Comparison of ENCODE assay signal across 9 cellular contexts in the genomic region with DNA sequence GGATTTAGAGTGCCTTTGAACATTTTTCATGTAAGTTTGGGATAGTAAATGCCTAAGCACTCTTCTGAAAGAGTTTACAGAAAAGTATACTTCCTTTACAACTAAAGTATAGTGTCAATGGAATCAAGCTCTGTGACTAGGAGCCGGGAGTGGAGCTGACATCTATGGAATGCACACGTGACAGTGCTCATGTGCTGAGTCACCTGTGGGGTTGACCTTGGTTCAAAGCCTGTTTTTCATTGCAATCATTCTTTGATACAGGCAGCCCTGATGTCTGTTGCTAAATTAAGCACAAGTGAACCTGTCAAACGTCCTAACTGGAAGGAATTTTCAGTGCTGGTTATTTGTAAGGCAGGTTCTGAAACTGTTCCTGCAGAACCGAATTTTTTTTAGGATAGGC.
DNase-seq lines count a peak whose midpoint lies in the region; ATAC-seq and TF ChIP-seq lines count a peak whose summit lies in the region.
"Had no signal": no experiment of that assay in that cellular context is flagged by ENCODE, and none has a peak within 500 bp of the region (broad histone marks: within the 10 kb centered on the region; RNA-seq: fewer than 3 reads in every experiment).

No MANE protein-coding gene starts in this region.

- no peaks in the 10 kb centered on the region for H3K36me3 ChIP-seq in HCT116 (ENCODE audit: control insufficient read depth in 1 of 2, insufficient read depth in 2 of 2, low read length in 2 of 2)
- no peaks in the 10 kb centered on the region for H3K36me3 ChIP-seq in skeletal muscle satellite cell (ENCODE audit: insufficient read depth, low read length)

- H3K27ac ChIP-seq in HCT116 (ENCODE audit: low read depth, low read length), result peak overlapping the region; percentile 55; the same call in 1 of the 2 replicates
- no peak overlapping the region for H3K27ac ChIP-seq in right cardiac atrium (ENCODE audit: low read length)

- WGBS in right cardiac atrium, result 19% methylated on average over 4 of the region's 4 CpGs

- BruUV-seq in HCT116 (replicated peaks; lab: Mats Ljungman, UMichigan), result no TSS peak

- no peaks in the 10 kb centered on the region for H3K79me2 ChIP-seq in HCT116 (ENCODE audit: insufficient read depth, low read length)

- peak overlapping the region; percentile 57 for H2AFZ ChIP-seq in HCT116 (ENCODE audit: low read depth, low read length, poor library complexity, severe bottlenecking)

- H4K20me1 ChIP-seq in HCT116 (ENCODE audit: insufficient read depth), result no peaks in the 10 kb centered on the region

- POLR2A ChIA-PET in HCT116 (lab: Charles Lee), result no interaction called here

- peaks cover 22 to 27% of the 10 kb centered on the region in 2 experiments for H3K4me1 ChIP-seq in HCT116 (ENCODE audit: control insufficient read depth in 1 of 2, insufficient read depth in 2 of 2, low read length in 2 of 2)
- H3K4me1 ChIP-seq in right cardiac atrium (ENCODE audit: control insufficient read depth, insufficient read depth, low read length), result no peaks in the 10 kb centered on the region
- H3K4me1 ChIP-seq in skeletal muscle satellite cell (ENCODE audit: control insufficient read depth, insufficient read depth, low read length), result peaks cover 16% of the 10 kb centered on the region

- TF ChIP-seq CTCF in HCT116 (IDR thresholded peaks at IDR 0.05 in 2 of 3, conservative IDR thresholded peaks at IDR 0.05 in 1 of 3; ENCODE audit: borderline replicate concordance in 1 of 3, insufficient read depth in 1 of 3, low read depth in 2 of 3, low read length in 2 of 3), result no peak

- H3K9me3 ChIP-seq in HCT116 (ENCODE audit: control insufficient read depth in 1 of 2, insufficient read depth in 1 of 2, low read depth in 1 of 2, low read length in 2 of 2), result peaks cover 0 to 10% of the 10 kb centered on the region in 2 experiments; a peak in 3 of 4 replicates
- H3K9me3 ChIP-seq in right cardiac atrium (ENCODE audit: control insufficient read depth, low read length), result peaks cover 6% of the 10 kb centered on the region
- peaks cover 3% of the 10 kb centered on the region for H3K9me3 ChIP-seq in skeletal muscle satellite cell (replicated peaks; ENCODE audit: low read length)

- no peaks in the 10 kb centered on the region for H3K9me2 ChIP-seq in HCT116 (ENCODE audit: insufficient read depth)

- TF ChIP-seq POLR2A in HCT116 (IDR thresholded peaks at IDR 0.05; ENCODE audit: borderline replicate concordance, extremely low read depth, insufficient read depth, insufficient read length), result no peak

- H3K4me2 ChIP-seq in HCT116 (ENCODE audit: low read length), result peak overlapping the region; percentile 63
- H3K4me2 ChIP-seq in skeletal muscle satellite cell (ENCODE audit: low read length), result peak overlapping the region; percentile 5

- ATAC-seq in HCT116 (peak; percentile 87), right cardiac atrium (peak; percentile 84 to 90), GM19351 (IDR thresholded peaks at IDR 0.05; ENCODE audit: unreplicated experiment) (no peak)

- intact Hi-C loops in HCT116 (cut with micrococcal nuclease), result no loop called here
- intact Hi-C loops in right cardiac atrium (cut with DNase I), result no loop called here

- RAD21 ChIA-PET in HCT116 (lab: Charles Lee; ENCODE audit: low non-redundant PET in 1 of 2, low total read pairs in 2 of 2, uncharacterized antibody in 2 of 2, unreplicated experiment in 2 of 2), result no interaction called here

- CTCF ChIA-PET in HCT116 (lab: Charles Lee), result interaction anchor here (0.8 kb wide), 1 partner anchor 25 kb away, joined by 3 read pairs; no protein-coding TSS in a partner anchor

- TF ChIP-seq RAD21 in HCT116 (IDR thresholded peaks at IDR 0.05; ENCODE audit: low read depth), result no peak

- peak overlapping the region in 1 of 2 experiments; percentile 12; a peak in 2 of 4 replicates for H3K4me3 ChIP-seq in HCT116 (replicated peaks in 1 of 2; ENCODE audit: low read depth in 1 of 2, low read length in 2 of 2)
- no peak overlapping the region for H3K4me3 ChIP-seq in right cardiac atrium (ENCODE audit: low read length)
- H3K4me3 ChIP-seq in skeletal muscle satellite cell (ENCODE audit: low read length), result no peak overlapping the region

- DNase-seq in HCT116 (ENCODE audit: low read depth, low spot score) (peak; percentile 52), astrocyte of the hippocampus (ENCODE audit: low read depth, low spot score) (peak; percentile 88), right cardiac atrium (peak in 1 of 3 donors; percentile 53), NCI-H2171 (lab: John Stamatoyannopoulos, UW) (no peak)
- no peak for DNase-seq in activated CD8-positive, alpha-beta memory T cell treated with anti-CD3 and anti-CD28 coated beads, Interleukin-2, amount 50 U/mL, for 4 hours
- DNase-seq in activated effector memory CD4-positive, alpha-beta T cell treated with Interleukin-2 at 50 U/mL for 16 hours, result no peak
- DNase-seq: NCI-H1417 had no signal

- H3K9ac ChIP-seq in HCT116 (ENCODE audit: low read length) (no peak overlapping the region), skeletal muscle satellite cell (ENCODE audit: low read depth, low read length) (no peak overlapping the region)

- H3K27me3 ChIP-seq in HCT116 (ENCODE audit: insufficient read depth, low read length) (no peaks in the 10 kb centered on the region), right cardiac atrium (ENCODE audit: control insufficient read depth, insufficient read depth) (no peaks in the 10 kb centered on the region), skeletal muscle satellite cell (ENCODE audit: control insufficient read depth, insufficient read depth, low read length) (no peaks in the 10 kb centered on the region)

TF ChIP-seq in HCT116, 20 proteins besides CTCF, POLR2A, EP300 and RAD21 (continues in another document):
- peak; percentile 57; the same call in 1 of the 2 replicates for TF ChIP-seq CBX3 (IDR thresholded peaks at IDR 0.05; ENCODE audit: low read depth)
- peak; percentile 41; the same call in 1 of the 2 replicates for TF ChIP-seq POLR2AphosphoS5 (IDR thresholded peaks at IDR 0.05; ENCODE audit: low read depth, low read length)
- TF ChIP-seq FOSL1 (IDR thresholded peaks at IDR 0.05; ENCODE audit: low read depth), result peak; percentile 66
- TF ChIP-seq SRF (IDR thresholded peaks at IDR 0.05; ENCODE audit: low read depth), result no peak
- TF ChIP-seq, protein P1, sequence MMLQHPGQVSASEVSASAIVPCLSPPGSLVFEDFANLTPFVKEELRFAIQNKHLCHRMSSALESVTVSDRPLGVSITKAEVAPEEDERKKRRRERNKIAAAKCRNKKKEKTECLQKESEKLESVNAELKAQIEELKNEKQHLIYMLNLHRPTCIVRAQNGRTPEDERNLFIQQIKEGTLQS (IDR thresholded peaks at IDR 0.05), result peak; percentile 46; the same call in 1 of the 2 replicates
- no peak for TF ChIP-seq EGR1 (IDR thresholded peaks at IDR 0.05; ENCODE audit: low read depth)
- TF ChIP-seq ELF1 (IDR thresholded peaks at IDR 0.05; ENCODE audit: borderline replicate concordance, low read depth), result no peak
- TF ChIP-seq JUND (IDR thresholded peaks at IDR 0.05), result peak; percentile 75
- peak; percentile 82 for TF ChIP-seq SIN3A (IDR thresholded peaks at IDR 0.05; ENCODE audit: low read depth)
- no peak for TF ChIP-seq ZFX (IDR thresholded peaks at IDR 0.05)
- no peak for TF ChIP-seq EZH2 (IDR thresholded peaks at IDR 0.05)
- no peak for TF ChIP-seq ZNF274 (IDR thresholded peaks at IDR 0.05; ENCODE audit: low read depth, low read length)
- no peak for TF ChIP-seq EZH2phosphoT487 (IDR thresholded peaks at IDR 0.05; ENCODE audit: borderline replicate concordance)
- TF ChIP-seq CEBPB (IDR thresholded peaks at IDR 0.05; ENCODE audit: low read depth), result peak; percentile 45
- TF ChIP-seq YY1 (IDR thresholded peaks at IDR 0.05; ENCODE audit: extremely low read depth, insufficient replicate concordance, low read depth, low read length), result no peak
- TF ChIP-seq, protein P2, sequence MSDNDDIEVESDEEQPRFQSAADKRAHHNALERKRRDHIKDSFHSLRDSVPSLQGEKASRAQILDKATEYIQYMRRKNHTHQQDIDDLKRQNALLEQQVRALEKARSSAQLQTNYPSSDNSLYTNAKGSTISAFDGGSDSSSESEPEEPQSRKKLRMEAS (IDR thresholded peaks at IDR 0.05), result peak; percentile 82
- TF ChIP-seq, protein P3, sequence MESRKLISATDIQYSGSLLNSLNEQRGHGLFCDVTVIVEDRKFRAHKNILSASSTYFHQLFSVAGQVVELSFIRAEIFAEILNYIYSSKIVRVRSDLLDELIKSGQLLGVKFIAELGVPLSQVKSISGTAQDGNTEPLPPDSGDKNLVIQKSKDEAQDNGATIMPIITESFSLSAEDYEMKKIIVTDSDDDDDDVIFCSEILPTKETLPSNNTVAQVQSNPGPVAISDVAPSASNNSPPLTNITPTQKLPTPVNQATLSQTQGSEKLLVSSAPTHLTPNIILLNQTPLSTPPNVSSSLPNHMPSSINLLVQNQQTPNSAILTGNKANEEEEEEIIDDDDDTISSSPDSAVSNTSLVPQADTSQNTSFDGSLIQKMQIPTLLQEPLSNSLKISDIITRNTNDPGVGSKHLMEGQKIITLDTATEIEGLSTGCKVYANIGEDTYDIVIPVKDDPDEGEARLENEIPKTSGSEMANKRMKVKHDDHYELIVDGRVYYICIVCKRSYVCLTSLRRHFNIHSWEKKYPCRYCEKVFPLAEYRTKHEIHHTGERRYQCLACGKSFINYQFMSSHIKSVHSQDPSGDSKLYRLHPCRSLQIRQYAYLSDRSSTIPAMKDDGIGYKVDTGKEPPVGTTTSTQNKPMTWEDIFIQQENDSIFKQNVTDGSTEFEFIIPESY (IDR thresholded peaks at IDR 0.05; ENCODE audit: extremely low read depth, insufficient replicate concordance, low read length), result no peak
- peak; percentile 66 for TF ChIP-seq SP1 (IDR thresholded peaks at IDR 0.05; ENCODE audit: low read depth)
- peak; percentile 88 for TF ChIP-seq TCF7L2 (IDR thresholded peaks at IDR 0.05; ENCODE audit: borderline replicate concordance, extremely low read depth, insufficient read depth, insufficient read length)

Comparison
In these comparisons a context has a peak if more than half of its experiments do, and no peak if none do; other contexts are left out.
1. DNase-seq: peak in HCT116 (single experiment) and astrocyte of the hippocampus (single experiment); none in NCI-H2171 (single experiment), activated CD8-positive, alpha-beta memory T cell treated with anti-CD3 and anti-CD28 coated beads, Interleukin-2, amount 50 U/mL, for 4 hours (single experiment) and activated effector memory CD4-positive, alpha-beta T cell treated with Interleukin-2 at 50 U/mL for 16 hours (single experiment).